34 cellular contexts compared by ENCODE assay signal in the genomic region with DNA sequence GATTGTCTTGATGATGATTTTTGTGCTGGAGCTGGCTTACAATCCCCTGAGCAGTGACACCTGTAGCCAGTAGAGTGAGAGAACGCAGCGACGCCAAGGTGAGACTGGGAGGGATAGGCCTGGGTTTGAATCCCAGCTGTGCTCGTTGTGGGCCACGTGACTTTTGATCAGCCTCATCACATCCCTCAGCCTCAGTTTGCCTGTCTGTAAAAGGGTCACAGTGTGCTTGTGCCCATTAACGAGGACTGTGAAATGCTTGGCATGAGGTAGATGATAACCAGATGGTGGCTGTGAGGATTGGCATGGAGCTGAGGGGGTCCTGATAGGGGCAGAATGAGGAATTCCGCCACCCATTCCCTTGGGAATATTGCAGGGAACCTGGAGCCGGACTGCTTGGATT. TPM values are rescaled to one million over a fixed set of nuclear protein-coding genes. Genes with fewer than 3 reads are reported as not detected.
"Had no signal": no experiment of that assay in that cellular context is flagged by ENCODE, and none has a peak within 500 bp of the region (broad histone marks: within the 10 kb centered on the region; RNA-seq: fewer than 3 reads in every experiment).

No MANE protein-coding gene starts in this region.

- H3K27me3 ChIP-seq: Peyer's patch had no signal

- H3K9me3 ChIP-seq: Peyer's patch had no signal

- H3K27ac Mint-ChIP-seq: activated B cell treated with CpG ODN at 0.5 μM for 24 hours; activated CD4-positive, alpha-beta memory T cell treated with anti-CD3 and anti-CD28 coated beads for 36 hours; activated CD8-positive, alpha-beta memory T cell treated with anti-CD3 and anti-CD28 coated beads, Interleukin-2, amount 10 ng/mL, durations not matched to agents 7 days and 5 days; activated naive CD4-positive, alpha-beta T cell treated with anti-CD3 and anti-CD28 coated beads, Interleukin-2, amount 10 ng/mL, durations not matched to agents 7 days and 5 days; activated naive CD8-positive, alpha-beta T cell; activated naive CD8-positive, alpha-beta T cell treated with anti-CD3 and anti-CD28 coated beads, Interleukin-2, amount 50 U/mL, for 24 hours; brain had no signal

- H3K36me3 Mint-ChIP-seq: activated CD4-positive, alpha-beta memory T cell treated with anti-CD3 and anti-CD28 coated beads for 36 hours; activated CD8-positive, alpha-beta memory T cell treated with anti-CD3 and anti-CD28 coated beads, Interleukin-2, amount 10 ng/mL, durations not matched to agents 7 days and 5 days; activated naive CD4-positive, alpha-beta T cell treated with anti-CD3 and anti-CD28 coated beads, Interleukin-2, amount 10 ng/mL, durations not matched to agents 7 days and 5 days; activated naive CD8-positive, alpha-beta T cell had no signal

- H3K4me1 Mint-ChIP-seq: activated B cell treated with CpG ODN at 0.5 μM for 24 hours; activated naive CD8-positive, alpha-beta T cell treated with anti-CD3 and anti-CD28 coated beads, Interleukin-2, amount 50 U/mL, for 24 hours; brain had no signal

- DNase-seq: activated B cell treated with CpG ODN at 0.5 μM for 24 hours; activated CD4-positive, alpha-beta memory T cell treated with anti-CD3 and anti-CD28 coated beads for 36 hours; activated CD4-positive, alpha-beta T cell treated with anti-CD3 and anti-CD28 coated beads for 4 hours; activated CD4-positive, alpha-beta T cell treated with anti-CD3 and anti-CD28 coated beads, Interleukin-2, amount 50 U/mL, for 1 hour; activated CD4-positive, CD25-positive, alpha-beta regulatory T cell treated with anti-CD3 and anti-CD28 coated beads, Interleukin-2, amount 50 U/mL, for 72 hours; activated CD8-positive, alpha-beta memory T cell treated with anti-CD3 and anti-CD28 coated beads for 24 hours; activated CD8-positive, alpha-beta memory T cell treated with anti-CD3 and anti-CD28 coated beads, Interleukin-2, amount 10 ng/mL, durations not matched to agents 7 days and 5 days; activated CD8-positive, alpha-beta memory T cell treated with anti-CD3 and anti-CD28 coated beads, Interleukin-2, amount 50 U/mL, for 48 hours; activated effector memory CD4-positive, alpha-beta T cell treated with Interleukin-2 at 50 U/mL for 16 hours; activated naive CD4-positive, alpha-beta T cell treated with anti-CD3 and anti-CD28 coated beads, Interleukin-2, amount 10 ng/mL, durations not matched to agents 7 days and 5 days; activated naive CD8-positive, alpha-beta T cell treated with anti-CD3 and anti-CD28 coated beads, Interleukin-2, amount 50 U/mL, for 24 hours; activated T-cell treated with anti-CD3 and anti-CD28 coated beads, Interleukin-2, amount 50 U/mL, for 48 hours; anterior cingulate cortex; Kasumi-1; KG1; MM.1S; MV-4-11; NCI-H1092; NCI-H1436 treated with DMSO at 0.1 percent for 48 hours; NCI-H1694 treated with DMSO at 0.1 percent for 48 hours; NCI-H2029; NCI-H345; NCI-H524 treated with DMSO at 0.1 percent for 48 hours; Peyer's patch; RPMI8226; SW 1271; T-helper 1 cell; T-helper 2 cell; T-helper 9 cell had no signal

- H3K27ac ChIP-seq: Peyer's patch, VCaP had no signal

- H3K9me3 Mint-ChIP-seq: activated B cell treated with CpG ODN at 0.5 μM for 24 hours; activated CD4-positive, alpha-beta memory T cell treated with anti-CD3 and anti-CD28 coated beads for 36 hours; activated naive CD4-positive, alpha-beta T cell treated with anti-CD3 and anti-CD28 coated beads, Interleukin-2, amount 10 ng/mL, durations not matched to agents 7 days and 5 days; activated naive CD8-positive, alpha-beta T cell treated with anti-CD3 and anti-CD28 coated beads, Interleukin-2, amount 50 U/mL, for 24 hours; brain had no signal

- ATAC-seq: activated CD8-positive, alpha-beta memory T cell treated with anti-CD3 and anti-CD28 coated beads, Interleukin-2, amount 10 ng/mL, durations not matched to agents 7 days and 5 days; activated naive CD8-positive, alpha-beta T cell treated with anti-CD3 and anti-CD28 coated beads, Interleukin-2, amount 50 U/mL, for 24 hours; Right ventricle myocardium inferior had no signal

- H3K4me3 ChIP-seq: Peyer's patch had no signal

- H3K27me3 Mint-ChIP-seq: activated CD4-positive, alpha-beta memory T cell treated with anti-CD3 and anti-CD28 coated beads for 36 hours; activated naive CD8-positive, alpha-beta T cell; brain had no signal

- H3K4me3 Mint-ChIP-seq: activated B cell treated with CpG ODN at 0.5 μM for 24 hours; activated CD4-positive, alpha-beta memory T cell treated with anti-CD3 and anti-CD28 coated beads for 36 hours; activated CD8-positive, alpha-beta memory T cell treated with anti-CD3 and anti-CD28 coated beads, Interleukin-2, amount 10 ng/mL, durations not matched to agents 7 days and 5 days; activated naive CD4-positive, alpha-beta T cell treated with anti-CD3 and anti-CD28 coated beads, Interleukin-2, amount 10 ng/mL, durations not matched to agents 7 days and 5 days; activated naive CD8-positive, alpha-beta T cell; activated naive CD8-positive, alpha-beta T cell treated with anti-CD3 and anti-CD28 coated beads, Interleukin-2, amount 50 U/mL, for 24 hours; brain had no signal

RNA-seq across cellular contexts. Expression of a gene that starts 15.6 kb away (rescaled TPM):
- total RNA-seq: activated B cell treated with CpG ODN at 0.5 μM for 24 hours; activated CD4-positive, alpha-beta memory T cell treated with anti-CD3 and anti-CD28 coated beads for 36 hours; activated CD8-positive, alpha-beta memory T cell treated with anti-CD3 and anti-CD28 coated beads, Interleukin-2, amount 10 ng/mL, durations not matched to agents 7 days and 5 days; NCI-H460; Peyer's patch; Right ventricle myocardium inferior had no signal
